In genomic region chr14:51139221-51139681, GRCh38 we compare ENCODE assay signal across 16 cellular contexts. TPM values are rescaled to one million over a fixed set of nuclear protein-coding genes. Genes with fewer than 3 reads are reported as not detected.
DNase-seq lines count a peak whose midpoint lies in the region; ATAC-seq, FAIRE-seq and TF ChIP-seq lines count a peak whose summit lies in the region.
"Had no signal": no experiment of that assay in that cellular context is flagged by ENCODE, and none has a peak within 500 bp of the region (broad histone marks: within the 10 kb centered on the region; RNA-seq: fewer than 3 reads in every experiment).

No MANE protein-coding gene starts in this region.

- H3K4me3 ChIP-seq in breast epithelium (no peak overlapping the region), hepatocyte (no peak overlapping the region)
- H3K4me3 ChIP-seq: A549, left ventricle myocardium inferior, stomach had no signal

- CTCF ChIA-PET in MCF 10A (lab: Yijun Ruan, JAX), result interaction anchor here (0.6 kb wide), 1 partner anchor 87 kb away, joined by 3 read pairs; no protein-coding TSS in a partner anchor

- no TSS peak for BruUV-seq in MCF 10A (replicated peaks; lab: Mats Ljungman, UMichigan)

- no peaks in the 10 kb centered on the region for H3K36me3 Mint-ChIP-seq in MCF 10A (ENCODE audit: insufficient read depth, unreplicated experiment)

- peak; percentile 72 for FAIRE-seq in urothelium cell line (lab: Jason Lieb, UNC)
- FAIRE-seq: A549, frontal cortex had no signal

- whole genome bisulfite sequencing in hepatocyte (ENCODE audit: low lambda C conversion rate, missing lambda C conversion rate), result 89% methylated on average over 5 of the region's 5 CpGs

- H3K9me3 Mint-ChIP-seq in MCF 10A (ENCODE audit: unreplicated experiment), result peaks cover 4% of the 10 kb centered on the region

- no peaks in the 10 kb centered on the region for H3K36me3 ChIP-seq in breast epithelium
- H3K36me3 ChIP-seq in hepatocyte (replicated peaks; ENCODE audit: insufficient read depth, low read depth), result no peaks in the 10 kb centered on the region
- H3K36me3 ChIP-seq: left ventricle myocardium inferior, stomach had no signal

- no peaks in the 10 kb centered on the region for H4K20me1 ChIP-seq in hepatocyte (ENCODE audit: insufficient read depth, poor library complexity, severe bottlenecking)

- no peaks in the 10 kb centered on the region for H3K79me2 ChIP-seq in hepatocyte

- H3K27me3 ChIP-seq in breast epithelium, result no peaks in the 10 kb centered on the region
- H3K27me3 ChIP-seq in hepatocyte, result no peaks in the 10 kb centered on the region
- H3K27me3 ChIP-seq: stomach had no signal

- H3K27ac ChIP-seq in breast epithelium, result peak overlapping the region in 1 of 2 donors; percentile 38
- H3K27ac ChIP-seq in hepatocyte, result peak overlapping the region; percentile 67
- H3K27ac ChIP-seq: A549, left ventricle myocardium inferior, stomach had no signal

- no peaks in the 10 kb centered on the region for H3K9me3 ChIP-seq in breast epithelium
- no peaks in the 10 kb centered on the region for H3K9me3 ChIP-seq in hepatocyte (ENCODE audit: low read depth)
- H3K9me3 ChIP-seq: A549 had no signal

- POLR2A ChIA-PET in MCF 10A (lab: Yijun Ruan, JAX), result interaction anchor here (0.9 to 1.5 kb wide), 3 partner anchors 12 to 44 kb away, joined by 4 to 10 read pairs (median 4); partner anchors contain the start of gene TRIM9

- H3K4me1 Mint-ChIP-seq in MCF 10A (ENCODE audit: insufficient read depth, unreplicated experiment), result no peaks in the 10 kb centered on the region

- intact Hi-C loops in MCF 10A (cut with micrococcal nuclease) (no loop called here), breast epithelium (cut with DNase I; ENCODE audit: low total_unique reads) (no loop called here)

- H3K27me3 Mint-ChIP-seq in MCF 10A (ENCODE audit: insufficient read depth, unreplicated experiment), result peaks cover 6% of the 10 kb centered on the region

- H3K9me2 ChIP-seq in hepatocyte (replicated peaks; ENCODE audit: insufficient read depth), result no peaks in the 10 kb centered on the region

- TF ChIP-seq CTCF in MCF 10A (IDR thresholded peaks at IDR 0.05; ENCODE audit: unreplicated experiment), result no peak
- TF ChIP-seq CTCF in breast epithelium (IDR thresholded peaks at IDR 0.05), result no peak
- TF ChIP-seq CTCF in hepatocyte (IDR thresholded peaks at IDR 0.05; ENCODE audit: poor library complexity), result no peak

- H3K27ac Mint-ChIP-seq in MCF 10A (ENCODE audit: low read depth, unreplicated experiment), result no peak overlapping the region

- H3K4me2 ChIP-seq in hepatocyte, result no peak overlapping the region
- H3K4me2 ChIP-seq: A549 had no signal

- no peak for TF ChIP-seq POLR2A in breast epithelium (IDR thresholded peaks at IDR 0.05)

- no peak overlapping the region for H2AFZ ChIP-seq in hepatocyte

- no peak overlapping the region for H3K4me3 Mint-ChIP-seq in MCF 10A (ENCODE audit: unreplicated experiment)

- H3K4me1 ChIP-seq in breast epithelium (no peaks in the 10 kb centered on the region), hepatocyte (ENCODE audit: insufficient read depth) (no peaks in the 10 kb centered on the region)
- H3K4me1 ChIP-seq: A549, left ventricle myocardium inferior had no signal

- ATAC-seq in HG03520 (IDR thresholded peaks at IDR 0.05; ENCODE audit: unreplicated experiment), result no peak
- ATAC-seq: A549 had no signal

- peak; percentile 86 for DNase-seq in MCF 10A (ENCODE audit: unreplicated experiment)
- DNase-seq in breast epithelium (ENCODE audit: low spot score in 2 of 2), result no peak
- peak; percentile 80 for DNase-seq in SKM-1 treated with dmso at 0.1 percent for 144 hours (lab: John Stamatoyannopoulos, UW; ENCODE audit: unreplicated experiment)
- peak; percentile 22 for DNase-seq in hepatocyte (ENCODE audit: low spot score)
- DNase-seq in urothelium cell line (ENCODE audit: low spot score), result no peak
- no peak for DNase-seq in NCI-H1092 (lab: John Stamatoyannopoulos, UW)
- DNase-seq in NCI-H1092 treated with DMSO at 0.1 percent for 48 hours (lab: John Stamatoyannopoulos, UW), result no peak
- DNase-seq: activated CD4-positive, alpha-beta T cell treated with anti-CD3 and anti-CD28 coated beads for 4 hours; activated naive CD4-positive, alpha-beta T cell; left ventricle myocardium inferior; NCI-H526 treated with DMSO at 0.1 percent for 48 hours; stimulated activated CD4-positive, alpha-beta T cell treated with anti-CD3 and anti-CD28 coated beads, Interleukin-2, amount 100 ng/mL, for 24 hours; stomach had no signal

RNA-seq across cellular contexts. Expression of gene TRIM9, which starts 44.3 kb away (rescaled TPM):
- total RNA-seq in MCF 10A (2022) (0.19 TPM in 1 of 2 replicates, not detected in the other), breast epithelium (1 to 10 TPM; 2.9 to 5.2 (median 4.6) TPM), hepatocyte (0.10 and 0.76 TPM in 2 replicates)
- 0.78 and 0.94 TPM in 2 replicates for polyA plus RNA-seq in hepatocyte

Comparison
In these comparisons a context has a peak if more than half of its experiments do, and no peak if none do; other contexts are left out.
1. DNase-seq: peak in MCF 10A (single experiment), SKM-1 treated with dmso at 0.1 percent for 144 hours (single experiment) and hepatocyte (single experiment); none in breast epithelium (0 of 2), urothelium cell line (single experiment), NCI-H1092 (single experiment) and NCI-H1092 treated with DMSO at 0.1 percent for 48 hours (single experiment).